In the genomic region with DNA sequence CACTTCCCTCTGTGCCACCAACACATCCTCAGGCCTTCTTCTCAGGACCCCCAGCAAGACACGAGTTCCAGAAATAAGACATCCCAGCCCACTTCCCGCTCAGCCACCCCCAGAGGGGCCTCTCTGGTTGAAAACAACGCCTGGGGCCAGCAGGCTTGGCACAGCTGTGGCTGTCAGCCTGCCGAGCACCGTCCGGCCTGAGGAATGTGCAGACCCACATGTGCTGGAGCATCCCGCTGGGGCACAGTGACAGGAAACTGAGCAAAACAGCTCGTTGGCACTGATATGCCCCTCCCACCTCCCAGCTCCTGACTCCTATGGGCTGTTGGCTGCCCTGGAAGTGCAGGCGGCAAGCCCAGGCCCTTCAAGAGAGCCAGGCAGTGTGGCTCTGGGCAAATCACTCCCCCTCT, we compare ENCODE assay signal across 8 cellular contexts. TPM values are rescaled to one million over a fixed set of nuclear protein-coding genes. Genes with fewer than 3 reads are reported as not detected.
A peak's percentile ranks its signal among the peaks of the same experiment; 100 is the strongest.
DNase-seq lines count a peak whose midpoint lies in the region; TF ChIP-seq lines count a peak whose summit lies in the region.

No MANE protein-coding gene starts in this region.

- intact Hi-C loops in vagina (cut with DNase I) = no loop called here

- no peaks in the 10 kb centered on the region for H3K9me3 Mint-ChIP-seq in mesothelial cell of epicardium

- H3K36me3 ChIP-seq in vagina = no peaks in the 10 kb centered on the region

- peak overlapping the region; percentile 74 to 87 for H3K4me3 ChIP-seq in vagina

- H3K9me3 ChIP-seq in vagina = no peaks in the 10 kb centered on the region

- H3K4me1 Mint-ChIP-seq in mesothelial cell of epicardium = peaks cover 21% of the 10 kb centered on the region

- H3K27ac Mint-ChIP-seq in mesothelial cell of epicardium = no peak overlapping the region

- H3K27me3 Mint-ChIP-seq in mesothelial cell of epicardium (ENCODE audit: low read depth) = peaks cover 67% of the 10 kb centered on the region

- no peak for TF ChIP-seq CTCF in mesothelial cell of epicardium (IDR thresholded peaks at IDR 0.05; ENCODE audit: unreplicated experiment)
- TF ChIP-seq CTCF in vagina (IDR thresholded peaks at IDR 0.05) = no peak

- H3K27ac ChIP-seq in vagina = peak overlapping the region; percentile 94

- H3K27me3 ChIP-seq in vagina = no peaks in the 10 kb centered on the region

- H3K4me1 ChIP-seq in vagina = peaks cover 86% of the 10 kb centered on the region

- H3K4me3 Mint-ChIP-seq in mesothelial cell of epicardium = peak overlapping the region; percentile 54

- no peak for TF ChIP-seq POLR2A in vagina (IDR thresholded peaks at IDR 0.05)

- no peaks in the 10 kb centered on the region for H3K36me3 Mint-ChIP-seq in mesothelial cell of epicardium

- DNase-seq in NCI-H1417 (lab: John Stamatoyannopoulos, UW) (peak in 2 of 3 experiments; percentile 93 to 97), NCI-H1417 treated with DMSO at 0.1 percent for 48 hours (lab: John Stamatoyannopoulos, UW) (no peak), NCI-H526 treated with DMSO at 0.1 percent for 48 hours (lab: John Stamatoyannopoulos, UW) (peak; percentile 79), dedifferentiated amniotic fluid mesenchymal stem cell (ENCODE audit: extremely low spot score) (peak; percentile 51), mesothelial cell of epicardium (ENCODE audit: low spot score in 2 of 2, unreplicated experiment in 2 of 2) (peak in 1 of 2 experiments; percentile 60), vagina (ENCODE audit: extremely low spot score in 2 of 2) (no peak), GM19240 (ENCODE audit: insufficient read length, low spot score) (no peak), NCI-H1092 treated with DMSO at 0.1 percent for 48 hours (lab: John Stamatoyannopoulos, UW) (no peak)

RNA-seq across cellular contexts. Expression of a gene that starts 1.4 kb away (rescaled TPM):
- 1.5 to 1.9 TPM (median 1.6 TPM) in 3 replicates for total RNA-seq in mesothelial cell of epicardium
- 27.0 TPM for total RNA-seq in vagina

RNA-seq across cellular contexts. Expression of a gene that starts 19.8 kb away (rescaled TPM):
- total RNA-seq in mesothelial cell of epicardium (35.6 to 38.5 TPM (median 38.4 TPM) in 3 replicates), vagina (20.4 TPM)

Comparison
In these comparisons a context has a peak if more than half of its experiments do, and no peak if none do; other contexts are left out.
1. DNase-seq: peak in NCI-H1417 (2 of 3), NCI-H526 treated with DMSO at 0.1 percent for 48 hours (single experiment) and dedifferentiated amniotic fluid mesenchymal stem cell (single experiment); none in NCI-H1417 treated with DMSO at 0.1 percent for 48 hours (single experiment), vagina (0 of 2), GM19240 (single experiment) and NCI-H1092 treated with DMSO at 0.1 percent for 48 hours (single experiment).